Comparison of ENCODE assay signal across 15 cellular contexts in the genomic region with DNA sequence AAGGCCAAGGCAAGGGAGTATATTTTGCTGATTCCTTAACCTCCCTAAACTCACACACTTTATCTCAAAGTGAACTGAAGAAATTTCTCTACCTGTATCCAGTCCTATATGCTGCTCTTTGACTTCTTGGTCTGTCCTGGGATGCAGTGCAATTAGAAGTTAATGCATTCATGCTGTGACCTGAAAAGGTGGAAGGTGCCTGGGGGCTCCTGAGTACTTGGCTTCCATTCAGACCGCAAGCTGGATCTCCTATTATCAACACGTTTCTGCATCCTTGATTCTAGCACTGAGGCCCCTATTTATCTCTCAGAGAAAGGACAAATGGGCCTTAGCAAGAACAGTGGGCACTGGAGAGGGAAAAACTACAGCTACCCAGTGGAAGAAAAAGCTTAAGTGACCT. TPM values are rescaled to one million over a fixed set of nuclear protein-coding genes. Genes with fewer than 3 reads are reported as not detected.
A peak's percentile ranks its signal among the peaks of the same experiment; 100 is the strongest.
DNase-seq lines count a peak whose midpoint lies in the region; ATAC-seq and TF ChIP-seq lines count a peak whose summit lies in the region.
"Had no signal": no experiment of that assay in that cellular context is flagged by ENCODE, and none has a peak within 500 bp of the region (broad histone marks: within the 10 kb centered on the region; RNA-seq: fewer than 3 reads in every experiment).

No MANE protein-coding gene starts in this region.

- H3K9me3 Mint-ChIP-seq in WTC11 = peaks cover 23% of the 10 kb centered on the region

- intact Hi-C loops in left colon (cut with DNase I, micrococcal nuclease) = no loop called here

- ATAC-seq in WTC11 (peak; percentile 43), left colon (no peak)
- ATAC-seq: CD8-positive, alpha-beta T cell had no signal

- H3K27ac Mint-ChIP-seq in WTC11 = no peak overlapping the region
- H3K27ac Mint-ChIP-seq: B cell; CD4-positive, CD25-positive, alpha-beta regulatory T cell; CD8-positive, alpha-beta T cell; HFFc6 had no signal

- H3K4me1 Mint-ChIP-seq in WTC11 = peaks cover 16% of the 10 kb centered on the region
- H3K4me1 Mint-ChIP-seq: B cell; CD4-positive, CD25-positive, alpha-beta regulatory T cell had no signal

- TF ChIP-seq CTCF in WTC11 (IDR thresholded peaks at IDR 0.05) = no peak

- POLR2A ChIA-PET in WTC11 (lab: Charles Lee) = no interaction called here

- no peaks in the 10 kb centered on the region for H3K27me3 Mint-ChIP-seq in WTC11 (ENCODE audit: low read depth)
- H3K27me3 Mint-ChIP-seq: B cell; CD4-positive, CD25-positive, alpha-beta regulatory T cell had no signal

- peaks cover 15% of the 10 kb centered on the region for H3K36me3 Mint-ChIP-seq in WTC11
- H3K36me3 Mint-ChIP-seq: CD4-positive, CD25-positive, alpha-beta regulatory T cell; CD8-positive, alpha-beta T cell had no signal

- CTCF ChIA-PET in WTC11 (lab: Charles Lee) = no interaction called here

- DNase-seq in DMS79 treated with DMSO at 0.1 percent for 48 hours (lab: John Stamatoyannopoulos, UW) = peak; percentile 3
- no peak for DNase-seq in DMS79 (lab: John Stamatoyannopoulos, UW)
- DNase-seq in WTC11 (ENCODE audit: low spot score) = no peak
- peak; percentile 12 for DNase-seq in iPS-NIHi7 (ENCODE audit: extremely low spot score)
- no peak for DNase-seq in left colon
- no peak for DNase-seq in inferior parietal cortex (ENCODE audit: extremely low spot score)
- no peak for DNase-seq in retina
- DNase-seq: Caco-2; CD4-positive, CD25-positive, alpha-beta regulatory T cell; CD8-positive, alpha-beta T cell; DMS153; GM23248; HFFc6 had no signal

- H3K4me3 Mint-ChIP-seq in WTC11 = no peak overlapping the region
- H3K4me3 Mint-ChIP-seq: B cell; CD4-positive, CD25-positive, alpha-beta regulatory T cell; CD8-positive, alpha-beta T cell; HFFc6 had no signal

TF ChIP-seq in WTC11, 78 proteins besides CTCF, POLR2A, EP300 and RAD21:
- TF ChIP-seq, protein P1, sequence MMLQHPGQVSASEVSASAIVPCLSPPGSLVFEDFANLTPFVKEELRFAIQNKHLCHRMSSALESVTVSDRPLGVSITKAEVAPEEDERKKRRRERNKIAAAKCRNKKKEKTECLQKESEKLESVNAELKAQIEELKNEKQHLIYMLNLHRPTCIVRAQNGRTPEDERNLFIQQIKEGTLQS (CRISPR knock-in tag; conservative IDR thresholded peaks at IDR 0.05) = no peak
- TF ChIP-seq, protein P2, sequence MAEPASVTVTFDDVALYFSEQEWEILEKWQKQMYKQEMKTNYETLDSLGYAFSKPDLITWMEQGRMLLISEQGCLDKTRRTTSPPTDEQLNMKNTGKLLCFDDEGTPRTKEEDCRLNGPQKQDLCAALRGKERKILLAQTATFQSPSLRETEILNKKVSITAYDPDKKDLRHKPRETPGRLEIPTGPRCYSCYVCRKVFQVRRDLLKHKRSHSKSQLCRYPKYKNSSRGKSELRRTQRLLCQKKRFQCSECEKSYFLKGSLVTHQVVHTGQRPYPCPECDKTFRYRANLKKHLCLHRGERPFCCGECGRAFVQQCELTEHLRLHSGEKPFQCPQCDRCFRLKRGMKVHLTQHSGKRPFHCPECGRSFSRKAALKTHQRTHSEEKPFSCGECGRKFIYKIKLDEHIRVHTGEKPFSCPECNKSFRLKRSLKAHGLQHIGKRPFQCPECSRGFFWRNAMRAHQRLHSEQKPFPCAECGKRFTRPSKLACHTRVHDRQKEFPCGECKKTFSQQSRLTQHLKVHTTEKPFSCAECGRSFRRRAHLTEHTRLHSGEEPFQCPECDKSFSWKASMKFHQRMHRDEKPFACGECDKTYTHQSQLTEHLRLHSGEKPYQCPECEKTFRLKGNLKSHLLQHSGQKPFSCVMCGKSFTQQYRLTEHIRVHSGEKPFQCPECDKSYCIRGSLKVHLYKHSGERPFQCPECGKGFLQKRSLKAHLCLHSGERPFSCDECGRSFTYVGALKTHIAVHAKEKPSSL (CRISPR knock-in tag; conservative IDR thresholded peaks at IDR 0.05) = no peak
- TF ChIP-seq SMAD4 (CRISPR knock-in tag; IDR thresholded peaks at IDR 0.05) (no peak), ZBTB21 (CRISPR knock-in tag; IDR thresholded peaks at IDR 0.05; ENCODE audit: borderline replicate concordance) (no peak), SP1 (CRISPR knock-in tag; conservative IDR thresholded peaks at IDR 0.05) (no peak), TEAD4 (CRISPR knock-in tag; IDR thresholded peaks at IDR 0.05) (no peak)
- TF ChIP-seq, protein P3, sequence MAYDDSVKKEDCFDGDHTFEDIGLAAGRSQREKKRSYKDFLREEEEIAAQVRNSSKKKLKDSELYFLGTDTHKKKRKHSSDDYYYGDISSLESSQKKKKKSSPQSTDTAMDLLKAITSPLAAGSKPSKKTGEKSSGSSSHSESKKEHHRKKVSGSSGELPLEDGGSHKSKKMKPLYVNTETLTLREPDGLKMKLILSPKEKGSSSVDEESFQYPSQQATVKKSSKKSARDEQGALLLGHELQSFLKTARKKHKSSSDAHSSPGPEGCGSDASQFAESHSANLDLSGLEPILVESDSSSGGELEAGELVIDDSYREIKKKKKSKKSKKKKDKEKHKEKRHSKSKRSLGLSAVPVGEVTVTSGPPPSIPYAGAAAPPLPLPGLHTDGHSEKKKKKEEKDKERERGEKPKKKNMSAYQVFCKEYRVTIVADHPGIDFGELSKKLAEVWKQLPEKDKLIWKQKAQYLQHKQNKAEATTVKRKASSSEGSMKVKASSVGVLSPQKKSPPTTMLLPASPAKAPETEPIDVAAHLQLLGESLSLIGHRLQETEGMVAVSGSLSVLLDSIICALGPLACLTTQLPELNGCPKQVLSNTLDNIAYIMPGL (CRISPR knock-in tag; IDR thresholded peaks at IDR 0.05) = no peak
- TF ChIP-seq, protein P4, sequence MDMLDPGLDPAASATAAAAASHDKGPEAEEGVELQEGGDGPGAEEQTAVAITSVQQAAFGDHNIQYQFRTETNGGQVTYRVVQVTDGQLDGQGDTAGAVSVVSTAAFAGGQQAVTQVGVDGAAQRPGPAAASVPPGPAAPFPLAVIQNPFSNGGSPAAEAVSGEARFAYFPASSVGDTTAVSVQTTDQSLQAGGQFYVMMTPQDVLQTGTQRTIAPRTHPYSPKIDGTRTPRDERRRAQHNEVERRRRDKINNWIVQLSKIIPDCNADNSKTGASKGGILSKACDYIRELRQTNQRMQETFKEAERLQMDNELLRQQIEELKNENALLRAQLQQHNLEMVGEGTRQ (CRISPR knock-in tag; IDR thresholded peaks at IDR 0.05) = no peak
TF ChIP-seq in WTC11: peak in this region for 0.

RNA-seq across cellular contexts. Expression of a gene that starts 17.7 kb away (rescaled TPM):
- total RNA-seq in WTC11 (2021) = 4.3 to 7.5 TPM (median 7.0 TPM) in 3 replicates
- 1 to 10 TPM; 3.7 to 4.4 TPM for total RNA-seq in left colon
- total RNA-seq: Caco-2; CD4-positive, CD25-positive, alpha-beta regulatory T cell; CD8-positive, alpha-beta T cell; Daoy; HFFc6 had no signal

Comparison
In these comparisons a context has a peak if more than half of its experiments do, and no peak if none do; other contexts are left out.
1. DNase-seq: peak in DMS79 treated with DMSO at 0.1 percent for 48 hours (single experiment) and iPS-NIHi7 (single experiment); none in DMS79 (single experiment), WTC11 (single experiment), left colon (0 of 2), inferior parietal cortex (single experiment) and retina (single experiment).